Comparison of ENCODE assay signal across 8 cellular contexts in the genomic region with DNA sequence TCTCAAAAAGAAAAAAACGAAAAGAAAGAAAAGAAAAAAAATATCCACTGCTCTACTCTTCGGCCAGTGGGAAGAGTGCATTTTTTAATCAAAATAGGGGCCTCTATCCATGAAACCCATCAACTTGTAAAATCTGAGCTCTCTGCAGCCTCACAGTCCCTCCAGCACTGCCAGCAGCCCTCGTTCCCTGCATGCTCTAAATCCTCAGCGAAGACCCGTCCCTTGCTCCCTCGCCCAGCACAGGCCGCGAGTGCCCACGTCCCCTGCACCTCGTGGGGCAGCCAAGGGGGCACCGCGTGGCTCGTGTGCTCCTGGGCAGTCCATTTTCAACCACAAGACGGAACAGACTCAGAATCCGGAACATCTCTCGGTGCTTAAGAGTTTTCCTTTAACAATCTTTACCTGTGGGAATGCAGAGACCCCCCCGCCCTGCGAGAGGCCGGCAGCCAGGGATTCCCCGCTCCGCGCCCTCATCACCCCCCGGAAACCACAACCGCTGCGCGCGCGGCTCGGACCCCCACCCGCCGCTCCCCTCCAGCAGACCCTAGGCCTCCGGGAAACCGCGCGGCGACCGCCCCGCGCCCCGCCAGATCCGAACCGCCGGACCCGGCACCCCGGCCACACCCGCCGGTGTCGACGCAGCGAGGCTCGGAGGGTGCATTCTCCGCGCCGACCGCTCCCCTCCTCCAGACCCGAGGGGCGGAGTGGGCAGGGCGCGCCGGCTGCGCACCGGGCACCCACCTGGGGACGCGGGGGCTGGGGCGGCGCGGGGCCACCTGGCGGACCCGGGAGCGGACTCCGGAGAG. TPM values are rescaled to one million over a fixed set of nuclear protein-coding genes. Genes with fewer than 3 reads are reported as not detected.
A peak's percentile ranks its signal among the peaks of the same experiment; 100 is the strongest.
DNase-seq lines count a peak whose midpoint lies in the region; ATAC-seq and TF ChIP-seq lines count a peak whose summit lies in the region.

No MANE protein-coding gene starts in this region.

- H3K9me3 ChIP-seq in ES-I3 (ENCODE audit: control insufficient read depth, insufficient read depth, low read length) (no peaks in the 10 kb centered on the region), adipocyte (ENCODE audit: control insufficient read depth, low read length) (no peaks in the 10 kb centered on the region), tibial artery (no peaks in the 10 kb centered on the region)

- H3K27ac ChIP-seq in tibial artery = peak overlapping the region; percentile 79 to 80

- no peak for TF ChIP-seq CTCF in tibial artery (IDR thresholded peaks at IDR 0.05)
- no peak for TF ChIP-seq CTCF in GM10248 (IDR thresholded peaks at IDR 0.05; ENCODE audit: control extremely low read depth, extremely low read depth, low read depth, missing control alignments)

- ATAC-seq in HG03442 (IDR thresholded peaks at IDR 0.05; ENCODE audit: unreplicated experiment) = peak; percentile 10

- peak overlapping the region; percentile 61 for H3K9ac ChIP-seq in ES-I3 (ENCODE audit: low read depth, low read length)
- H3K9ac ChIP-seq in adipocyte (ENCODE audit: low read length) = peak overlapping the region; percentile 88

- H3K4me1 ChIP-seq in ES-I3 (ENCODE audit: insufficient read depth, low read length) = peaks cover 4% of the 10 kb centered on the region; the same call in 1 of the 2 replicates
- H3K4me1 ChIP-seq in adipocyte (ENCODE audit: control insufficient read depth, insufficient read depth, low read length) = peaks cover 10% of the 10 kb centered on the region
- peaks cover 0 to 33% (median 25%) of the 10 kb centered on the region in 4 donors for H3K4me1 ChIP-seq in tibial artery

- H3K4me3 ChIP-seq in adipocyte (ENCODE audit: low read length) (peak overlapping the region; percentile 91), tibial artery (peak overlapping the region; percentile 81 to 82)

- intact Hi-C loops in tibial artery (cut with DNase I; ENCODE audit: low total_unique reads) = loop anchor here (2.0 to 10.0 kb wide), 3 partner anchors 90 to 330 kb away; a partner anchor contains a TSS

- DNase-seq in adipocyte (ENCODE audit: low read depth) (peak; percentile 41), left kidney (ENCODE audit: low read depth, low spot score) (peak; percentile 48), tibial artery (no peak), GM10248 (ENCODE audit: extremely low spot score) (no peak), NOMO-1 treated with dmso at 0.1 percent for 144 hours (lab: John Stamatoyannopoulos, UW; ENCODE audit: unreplicated experiment) (no peak), SK-N-DZ (ENCODE audit: low spot score) (no peak)

- POLR2A ChIA-PET in GM10248 (lab: Yijun Ruan, JAX) = interaction anchor here (0.6 to 1.1 kb wide), 2 partner anchors 17 to 22 kb away, joined by 3 read pairs; a partner anchor contains a TSS

- H3K36me3 ChIP-seq in ES-I3 (ENCODE audit: insufficient read depth, low read length) = no peaks in the 10 kb centered on the region
- H3K36me3 ChIP-seq in adipocyte (ENCODE audit: control insufficient read depth, insufficient read depth, low read length, severe bottlenecking) = no peaks in the 10 kb centered on the region
- no peaks in the 10 kb centered on the region for H3K36me3 ChIP-seq in tibial artery

- CTCF ChIA-PET in GM10248 (lab: Yijun Ruan, JAX) = interaction anchor here (1.0 to 2.1 kb wide), 3 partner anchors 9 to 74 kb away, joined by 3 to 6 read pairs (median 4); a partner anchor contains a TSS

- H3K27me3 ChIP-seq in adipocyte (replicated peaks; ENCODE audit: control insufficient read depth, insufficient read depth, low read length) (peaks cover 3% of the 10 kb centered on the region), tibial artery (peaks cover 0 to 28% of the 10 kb centered on the region in 2 donors)

RNA-seq across cellular contexts. Expression of a gene that starts 0.6 kb away (rescaled TPM):
- polyA plus RNA-seq in SK-N-DZ (2014; cell fraction: cytosol; rRNA removed) = 15.6 and 18.6 TPM in 2 replicates
- 23.8 and 37.0 TPM in 2 replicates for polyA plus RNA-seq in SK-N-DZ (2014; cell fraction: nucleus; rRNA removed)

RNA-seq across cellular contexts. Expression of a gene that starts 1.3 kb away (rescaled TPM):
- 0.37 and 1.0 TPM in 2 replicates for polyA plus RNA-seq in SK-N-DZ (2014; cell fraction: cytosol; rRNA removed)
- 0.24 and 0.31 TPM in 2 replicates for polyA plus RNA-seq in SK-N-DZ (2014; cell fraction: nucleus; rRNA removed)

RNA-seq across cellular contexts. Expression of a gene that starts 17.3 kb away (rescaled TPM):
- polyA plus RNA-seq in SK-N-DZ (2014; cell fraction: cytosol; rRNA removed) = 3.1 and 3.2 TPM in 2 replicates
- polyA plus RNA-seq in SK-N-DZ (2014; cell fraction: nucleus; rRNA removed) = 1.1 and 1.6 TPM in 2 replicates

RNA-seq across cellular contexts. Expression of a gene that starts 45.2 kb away (rescaled TPM):
- 10.2 and 10.5 TPM in 2 replicates for polyA plus RNA-seq in SK-N-DZ (2014; cell fraction: cytosol; rRNA removed)
- polyA plus RNA-seq in SK-N-DZ (2014; cell fraction: nucleus; rRNA removed) = 11.3 and 19.7 TPM in 2 replicates

Comparison
In these comparisons a context has a peak if more than half of its experiments do, and no peak if none do; other contexts are left out.
1. DNase-seq: peak in adipocyte (single experiment) and left kidney (single experiment); none in tibial artery (0 of 2), GM10248 (single experiment), NOMO-1 treated with dmso at 0.1 percent for 144 hours (single experiment) and SK-N-DZ (single experiment).